In the genomic region with DNA sequence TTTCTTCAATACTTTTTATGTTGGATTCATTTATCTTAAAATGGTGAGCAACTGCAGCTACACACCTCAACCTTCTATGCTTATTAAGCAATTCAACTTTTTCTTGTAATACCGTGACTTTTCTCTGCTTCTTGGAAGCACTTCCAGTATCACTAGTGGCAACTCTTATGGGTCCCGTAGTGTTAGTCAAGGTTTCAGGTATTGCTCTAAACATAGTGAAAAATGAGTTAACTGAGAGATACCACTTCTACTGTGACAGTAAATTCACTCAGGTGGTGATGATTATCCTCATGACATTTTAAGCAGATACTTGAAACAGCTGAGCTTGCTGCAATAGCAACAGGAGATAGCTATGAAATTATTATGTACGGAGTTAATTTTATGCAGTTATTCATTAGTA, we compare ENCODE assay signal across 1 cellular context.
TF ChIP-seq lines count a peak whose summit lies in the region.

No MANE protein-coding gene starts in this region.

TF ChIP-seq in GM12891, 5 proteins besides CTCF, POLR2A, EP300 and RAD21:
- TF ChIP-seq POLR2AphosphoS5 (IDR thresholded peaks at IDR 0.05; ENCODE audit: low read depth, low read length), result no peak
- TF ChIP-seq TAF1 (IDR thresholded peaks at IDR 0.05; ENCODE audit: low read depth, low read length), result no peak
- TF ChIP-seq PAX5 (IDR thresholded peaks at IDR 0.05; ENCODE audit: insufficient read depth, low read length, severe bottlenecking), result no peak
- TF ChIP-seq SPI1 (IDR thresholded peaks at IDR 0.05; ENCODE audit: low read depth, low read length), result no peak
- TF ChIP-seq POU2F2 (IDR thresholded peaks at IDR 0.05; ENCODE audit: low read depth, low read length), result no peak
